2 cellular contexts compared by ENCODE assay signal in genomic region chr14:89922549-89922907, GRCh38.
TF ChIP-seq lines count a peak whose summit lies in the region.

No MANE protein-coding gene starts in this region.

TF ChIP-seq in IMR-90, 13 proteins besides CTCF, POLR2A, EP300 and RAD21:
- peak; percentile 63; the same call in 1 of the 2 replicates for TF ChIP-seq BHLHE40 (IDR thresholded peaks at IDR 0.05; ENCODE audit: low read depth, low read length)
- TF ChIP-seq ELK1 (IDR thresholded peaks at IDR 0.05; ENCODE audit: borderline replicate concordance, low read depth, low read length) = no peak
- no peak for TF ChIP-seq MXI1 (IDR thresholded peaks at IDR 0.05; ENCODE audit: borderline replicate concordance, low read depth, low read length)
- no peak for TF ChIP-seq MAZ (IDR thresholded peaks at IDR 0.05; ENCODE audit: borderline replicate concordance, low read depth, low read length)
- TF ChIP-seq CEBPB (IDR thresholded peaks at IDR 0.05; ENCODE audit: low read depth, low read length) = no peak
TF ChIP-seq in IMR-90: peak in this region for 1.

TF ChIP-seq in neural cell, 6 proteins besides CTCF, POLR2A, EP300 and RAD21:
- TF ChIP-seq POLR2AphosphoS5 (IDR thresholded peaks at IDR 0.05) = no peak
- TF ChIP-seq EZH2 (IDR thresholded peaks at IDR 0.05; ENCODE audit: borderline replicate concordance, insufficient read depth, low read length, poor library complexity, severe bottlenecking) = no peak
- no peak for TF ChIP-seq REST (IDR thresholded peaks at IDR 0.05; ENCODE audit: borderline replicate concordance)
- no peak for TF ChIP-seq SMC3 (conservative IDR thresholded peaks at IDR 0.05; ENCODE audit: poor library complexity)
- no peak for TF ChIP-seq MXI1 (conservative IDR thresholded peaks at IDR 0.05; ENCODE audit: poor library complexity, severe bottlenecking)
